14 cellular contexts compared by ENCODE assay signal in the genomic region with DNA sequence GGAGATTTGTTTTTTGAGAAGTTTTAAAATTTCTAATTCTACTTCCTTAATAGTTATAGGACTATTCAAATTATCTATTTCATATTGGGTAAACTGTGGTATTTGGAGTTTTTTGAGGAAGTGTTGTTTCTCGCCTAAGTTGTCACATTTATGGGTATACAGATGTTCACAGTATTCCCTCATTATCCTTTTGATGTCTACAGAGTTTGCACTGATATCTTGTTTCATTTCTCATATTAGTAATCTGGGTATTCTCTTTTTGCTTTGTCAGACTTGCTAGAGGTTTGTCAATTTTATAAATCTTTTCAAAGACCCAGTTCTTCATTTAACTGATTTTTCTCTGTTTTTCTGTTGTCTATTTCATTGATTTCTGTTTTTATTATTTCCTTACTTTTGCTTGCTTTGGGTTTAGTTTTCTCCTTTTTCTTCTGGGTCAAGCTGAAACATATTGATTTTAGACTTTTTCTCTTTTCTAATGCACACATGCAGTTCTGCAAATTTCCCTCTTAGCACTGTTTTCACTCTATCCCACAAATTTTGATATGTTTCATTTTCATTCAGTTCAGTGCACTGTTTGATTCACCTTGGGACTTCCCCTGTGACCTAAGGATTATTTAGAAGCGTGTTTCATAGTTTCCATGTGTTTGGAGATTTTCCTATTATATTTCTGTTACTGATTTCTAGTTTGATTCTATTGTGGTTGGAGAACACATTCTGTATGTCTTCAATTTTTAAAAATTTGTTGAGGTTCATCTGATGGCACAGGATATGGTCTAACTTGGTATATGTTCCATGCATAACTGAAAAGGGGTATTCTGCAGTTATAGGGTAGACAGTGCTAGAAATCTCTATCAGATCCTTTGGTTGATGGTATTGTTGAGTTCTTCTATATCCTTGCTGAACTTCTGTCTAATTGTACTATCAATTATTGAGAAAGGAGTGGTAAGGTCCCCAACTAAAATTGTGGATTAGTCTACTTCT.
DNase-seq lines count a peak whose midpoint lies in the region; ATAC-seq lines count a peak whose summit lies in the region.
"Had no signal": no experiment of that assay in that cellular context is flagged by ENCODE, and none has a peak within 500 bp of the region (broad histone marks: within the 10 kb centered on the region; RNA-seq: fewer than 3 reads in every experiment).

No MANE protein-coding gene starts in this region.

- peaks cover 37% of the 10 kb centered on the region for H3K4me1 Mint-ChIP-seq in activated CD4-positive, alpha-beta T cell treated with anti-CD3 and anti-CD28 coated beads for 36 hours
- H3K4me1 Mint-ChIP-seq in activated naive CD8-positive, alpha-beta T cell treated with anti-CD3 and anti-CD28 coated beads, Interleukin-2, amount 50 U/mL, for 24 hours, result peaks cover 47% of the 10 kb centered on the region

- H3K36me3 Mint-ChIP-seq in activated CD4-positive, alpha-beta T cell treated with anti-CD3 and anti-CD28 coated beads for 36 hours (ENCODE audit: low read depth), result peaks cover 23% of the 10 kb centered on the region
- peaks cover 26% of the 10 kb centered on the region for H3K36me3 Mint-ChIP-seq in activated naive CD8-positive, alpha-beta T cell treated with anti-CD3 and anti-CD28 coated beads, Interleukin-2, amount 50 U/mL, for 24 hours (ENCODE audit: low read depth)

- ATAC-seq in activated CD4-positive, alpha-beta T cell treated with anti-CD3 and anti-CD28 coated beads for 36 hours, result peak; percentile 91
- ATAC-seq in GM19452 (IDR thresholded peaks at IDR 0.05; ENCODE audit: unreplicated experiment), result peak; percentile 74
- peak; percentile 60 for ATAC-seq in HG02973 (IDR thresholded peaks at IDR 0.05; ENCODE audit: unreplicated experiment)
- peak; percentile 93 for ATAC-seq in activated naive CD8-positive, alpha-beta T cell treated with anti-CD3 and anti-CD28 coated beads, Interleukin-2, amount 50 U/mL, for 24 hours
- ATAC-seq in GM18867 (IDR thresholded peaks at IDR 0.05; ENCODE audit: unreplicated experiment), result no peak

- POLR2A ChIA-PET in activated CD4-positive, alpha-beta T cell treated with anti-CD3 and anti-CD28 coated beads for 36 hours (lab: Charles Lee), result interaction anchor here (1.5 kb wide), 1 partner anchor 106 kb away, joined by 3 read pairs; the partner anchor contains the start of gene ITPR1

- H3K27me3 Mint-ChIP-seq in activated CD4-positive, alpha-beta T cell treated with anti-CD3 and anti-CD28 coated beads for 36 hours, result no peaks in the 10 kb centered on the region
- no peaks in the 10 kb centered on the region for H3K27me3 Mint-ChIP-seq in activated naive CD8-positive, alpha-beta T cell treated with anti-CD3 and anti-CD28 coated beads, Interleukin-2, amount 50 U/mL, for 24 hours
- H3K27me3 Mint-ChIP-seq: CD4-positive, alpha-beta T cell; IgD-negative memory B cell had no signal

- intact Hi-C loops in activated CD4-positive, alpha-beta T cell treated with anti-CD3 and anti-CD28 coated beads for 36 hours (cut with DNase I, micrococcal nuclease), result loop anchor here (1.0 kb wide), 5 partner anchors 8 to 418 kb away; no protein-coding TSS in a partner anchor

- peak overlapping the region; percentile 51 for H3K27ac Mint-ChIP-seq in activated CD4-positive, alpha-beta T cell treated with anti-CD3 and anti-CD28 coated beads for 36 hours
- H3K27ac Mint-ChIP-seq in activated naive CD8-positive, alpha-beta T cell treated with anti-CD3 and anti-CD28 coated beads, Interleukin-2, amount 50 U/mL, for 24 hours, result peak overlapping the region; percentile 96
- H3K27ac Mint-ChIP-seq: CD4-positive, alpha-beta T cell; endodermal cell; IgD-negative memory B cell had no signal

- peak overlapping the region; percentile 1 for H3K4me3 Mint-ChIP-seq in activated CD4-positive, alpha-beta T cell treated with anti-CD3 and anti-CD28 coated beads for 36 hours
- H3K4me3 Mint-ChIP-seq in activated naive CD8-positive, alpha-beta T cell treated with anti-CD3 and anti-CD28 coated beads, Interleukin-2, amount 50 U/mL, for 24 hours, result peak overlapping the region; percentile 7
- H3K4me3 Mint-ChIP-seq: CD4-positive, alpha-beta T cell; endodermal cell; IgD-negative memory B cell had no signal

- no peak for DNase-seq in activated CD4-positive, alpha-beta T cell treated with anti-CD3 and anti-CD28 coated beads for 36 hours
- no peak for DNase-seq in activated CD4-positive, alpha-beta T cell treated with anti-CD3 and anti-CD28 coated beads, Interleukin-2, amount 50 U/mL, for 1 hour
- DNase-seq in activated naive CD8-positive, alpha-beta T cell treated with anti-CD3 and anti-CD28 coated beads, Interleukin-2, amount 50 U/mL, for 24 hours, result no peak
- DNase-seq in anterior cingulate cortex (lab: John Stamatoyannopoulos, UW), result no peak
- DNase-seq in central memory CD4-positive, alpha-beta T cell, result no peak
- DNase-seq: 8988T; CD4-positive, alpha-beta T cell; endodermal cell; NCI-H1092; WERI-Rb-1 had no signal

- H3K9me3 Mint-ChIP-seq in activated CD4-positive, alpha-beta T cell treated with anti-CD3 and anti-CD28 coated beads for 36 hours (ENCODE audit: low read depth), result no peaks in the 10 kb centered on the region
- H3K9me3 Mint-ChIP-seq in activated naive CD8-positive, alpha-beta T cell treated with anti-CD3 and anti-CD28 coated beads, Interleukin-2, amount 50 U/mL, for 24 hours, result peaks cover 10% of the 10 kb centered on the region
- H3K9me3 Mint-ChIP-seq: CD4-positive, alpha-beta T cell; endodermal cell had no signal

- CTCF ChIA-PET in activated CD4-positive, alpha-beta T cell treated with anti-CD3 and anti-CD28 coated beads for 36 hours (lab: Charles Lee), result interaction anchor here (0.6 to 1.4 kb wide), 2 partner anchors 37 to 131 kb away, joined by 3 read pairs; no protein-coding TSS in a partner anchor
